ENCODE assay signal across 1 cellular context in genomic region chr3:87088366-87088983, GRCh38.
TF ChIP-seq lines count a peak whose summit lies in the region.

No MANE protein-coding gene starts in this region.

TF ChIP-seq in liver, 16 proteins besides CTCF, POLR2A, EP300 and RAD21 (continued from another document):
- TF ChIP-seq, protein P1, sequence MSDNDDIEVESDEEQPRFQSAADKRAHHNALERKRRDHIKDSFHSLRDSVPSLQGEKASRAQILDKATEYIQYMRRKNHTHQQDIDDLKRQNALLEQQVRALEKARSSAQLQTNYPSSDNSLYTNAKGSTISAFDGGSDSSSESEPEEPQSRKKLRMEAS (IDR thresholded peaks at IDR 0.05): no peak
- no peak for TF ChIP-seq ZBTB33 (IDR thresholded peaks at IDR 0.05)
- TF ChIP-seq FOXA2 (IDR thresholded peaks at IDR 0.05): no peak
- no peak for TF ChIP-seq TAF1 (conservative IDR thresholded peaks at IDR 0.05)
- TF ChIP-seq ATF3 (IDR thresholded peaks at IDR 0.05): no peak
- TF ChIP-seq HNF4G (IDR thresholded peaks at IDR 0.05): no peak
- TF ChIP-seq NR2F2 (IDR thresholded peaks at IDR 0.05): no peak
- TF ChIP-seq YY1 (IDR thresholded peaks at IDR 0.05): no peak
